In genomic region chr7:92763636-92764423, GRCh38 we compare ENCODE assay signal across 1 cellular context.
TF ChIP-seq lines count a peak whose summit lies in the region.

No MANE protein-coding gene starts in this region.

TF ChIP-seq in H1, 55 proteins besides CTCF, POLR2A, EP300 and RAD21 (continued from another document):
- no peak for TF ChIP-seq CBX8 (IDR thresholded peaks at IDR 0.05; ENCODE audit: borderline replicate concordance, low read depth, low read length)
- no peak for TF ChIP-seq RFX5 (IDR thresholded peaks at IDR 0.05; ENCODE audit: borderline replicate concordance, low read depth, low read length)
- no peak for TF ChIP-seq KDM1A (IDR thresholded peaks at IDR 0.05; ENCODE audit: borderline replicate concordance, low read length)
- 0 out of 2 replicates have a peak, but pooled peaks have one; percentile 47 for TF ChIP-seq YY1 (IDR thresholded peaks at IDR 0.05; ENCODE audit: low read depth, low read length)
- no peak for TF ChIP-seq HDAC6 (IDR thresholded peaks at IDR 0.05; ENCODE audit: low read depth, low read length)
- TF ChIP-seq HDAC2 (IDR thresholded peaks at IDR 0.05; ENCODE audit: borderline replicate concordance in 1 of 2, low read depth in 2 of 2, low read length in 2 of 2): peak in 1 of 2 experiments; percentile 95; a peak in 2 of 4 replicates
- peak; percentile 89 for TF ChIP-seq ATF2 (IDR thresholded peaks at IDR 0.05; ENCODE audit: low read length)
- no peak for TF ChIP-seq SP2 (IDR thresholded peaks at IDR 0.05; ENCODE audit: low read length)
- no peak for TF ChIP-seq RXRA (IDR thresholded peaks at IDR 0.05; ENCODE audit: insufficient read depth, low read depth, low read length)
- TF ChIP-seq KDM4A (IDR thresholded peaks at IDR 0.05; ENCODE audit: low read depth, low read length, severe bottlenecking): no peak
- TF ChIP-seq SIRT6 (IDR thresholded peaks at IDR 0.05; ENCODE audit: low read length): no peak
- no peak for TF ChIP-seq ATF3 (IDR thresholded peaks at IDR 0.05; ENCODE audit: insufficient read depth, low read depth, low read length)
- TF ChIP-seq SRF (IDR thresholded peaks at IDR 0.05; ENCODE audit: low read depth, low read length): no peak
- TF ChIP-seq BCL11A (IDR thresholded peaks at IDR 0.05; ENCODE audit: low read depth in 2 of 2, low read length in 2 of 2): peak in 1 of 2 experiments; percentile 66
- TF ChIP-seq KDM5A (IDR thresholded peaks at IDR 0.05; ENCODE audit: low read length): no peak
- TF ChIP-seq JUN (IDR thresholded peaks at IDR 0.05; ENCODE audit: low read depth, low read length): 0 out of 2 replicates have a peak, but pooled peaks have one; percentile 25
- TF ChIP-seq CHD2 (IDR thresholded peaks at IDR 0.05; ENCODE audit: low read length): no peak; the same call in 1 of the 2 replicates
- 0 out of 2 replicates have a peak, but pooled peaks have one; percentile 48 for TF ChIP-seq USF2 (IDR thresholded peaks at IDR 0.05; ENCODE audit: low read length)
- TF ChIP-seq CHD7 (IDR thresholded peaks at IDR 0.05; ENCODE audit: insufficient replicate concordance, low read length): peak; percentile 94
- TF ChIP-seq RNF2 (IDR thresholded peaks at IDR 0.05; ENCODE audit: borderline replicate concordance, low read depth, low read length, missing control alignments, poor library complexity, severe bottlenecking): no peak
- no peak for TF ChIP-seq CTBP2 (IDR thresholded peaks at IDR 0.05; ENCODE audit: borderline replicate concordance, insufficient read depth, insufficient read length, low read length)
- peak; percentile 70 for TF ChIP-seq BACH1 (IDR thresholded peaks at IDR 0.05; ENCODE audit: low read length)
- TF ChIP-seq SP1 (IDR thresholded peaks at IDR 0.05; ENCODE audit: low read depth, low read length): peak; percentile 88
- TF ChIP-seq ASH2L (IDR thresholded peaks at IDR 0.05; ENCODE audit: low read length): peak; percentile 65
- no peak for TF ChIP-seq ZNF274 (IDR thresholded peaks at IDR 0.05; ENCODE audit: borderline replicate concordance, extremely low read depth, low read length)
- no peak for TF ChIP-seq SAP30 (IDR thresholded peaks at IDR 0.05; ENCODE audit: insufficient read depth, insufficient replicate concordance, low read length)
- no peak for TF ChIP-seq BRCA1 (IDR thresholded peaks at IDR 0.05; ENCODE audit: low read depth, low read length)
- TF ChIP-seq TAF7 (optimal IDR thresholded peaks at IDR 0.05; ENCODE audit: borderline replicate concordance, low read depth, low read length): no peak
- TF ChIP-seq EZH2 (IDR thresholded peaks at IDR 0.05; ENCODE audit: low read depth, low read length, severe bottlenecking): no peak
- no peak for TF ChIP-seq POLR2AphosphoS5 (IDR thresholded peaks at IDR 0.05; ENCODE audit: low read depth, low read length)
- TF ChIP-seq MAX (IDR thresholded peaks at IDR 0.05): no peak
- TF ChIP-seq CBX5 (IDR thresholded peaks at IDR 0.05; ENCODE audit: low read depth, low read length): no peak
- TF ChIP-seq RBBP5 (IDR thresholded peaks at IDR 0.05; ENCODE audit: borderline replicate concordance, low read depth, low read length): no peak
- TF ChIP-seq NRF1 (IDR thresholded peaks at IDR 0.05; ENCODE audit: low read depth, low read length): no peak
- TF ChIP-seq CHD1 (IDR thresholded peaks at IDR 0.05; ENCODE audit: low read depth, low read length): no peak
- peak; percentile 90 for TF ChIP-seq JUND (IDR thresholded peaks at IDR 0.05; ENCODE audit: low read length)
- TF ChIP-seq SIN3A (conservative IDR thresholded peaks at IDR 0.05 in 1 of 2, IDR thresholded peaks at IDR 0.05 in 1 of 2; ENCODE audit: low read depth in 1 of 2, low read length in 2 of 2): peak; percentile 49 to 83; a peak in 1 of 4 replicates
- peak; percentile 63; the same call in 1 of the 2 replicates for TF ChIP-seq CREB1 (IDR thresholded peaks at IDR 0.05)
- peak; percentile 77; the same call in 1 of the 2 replicates for TF ChIP-seq POU5F1 (IDR thresholded peaks at IDR 0.05; ENCODE audit: low read depth, low read length)
- 0 out of 2 replicates have a peak, but pooled peaks have one; percentile 20 for TF ChIP-seq SIX5 (IDR thresholded peaks at IDR 0.05; ENCODE audit: low read depth, low read length)
- 0 out of 2 replicates have a peak, but pooled peaks have one; percentile 39 for TF ChIP-seq CEBPB (IDR thresholded peaks at IDR 0.05; ENCODE audit: low read depth, low read length)
- no peak for TF ChIP-seq PHF8 (conservative IDR thresholded peaks at IDR 0.05; ENCODE audit: low read depth, low read length)
- no peak for TF ChIP-seq TBP (IDR thresholded peaks at IDR 0.05; ENCODE audit: low read depth, low read length)
- no peak for TF ChIP-seq GTF2F1 (IDR thresholded peaks at IDR 0.05; ENCODE audit: borderline replicate concordance, low read depth, low read length)
